9 cellular contexts compared by ENCODE assay signal in the genomic region with DNA sequence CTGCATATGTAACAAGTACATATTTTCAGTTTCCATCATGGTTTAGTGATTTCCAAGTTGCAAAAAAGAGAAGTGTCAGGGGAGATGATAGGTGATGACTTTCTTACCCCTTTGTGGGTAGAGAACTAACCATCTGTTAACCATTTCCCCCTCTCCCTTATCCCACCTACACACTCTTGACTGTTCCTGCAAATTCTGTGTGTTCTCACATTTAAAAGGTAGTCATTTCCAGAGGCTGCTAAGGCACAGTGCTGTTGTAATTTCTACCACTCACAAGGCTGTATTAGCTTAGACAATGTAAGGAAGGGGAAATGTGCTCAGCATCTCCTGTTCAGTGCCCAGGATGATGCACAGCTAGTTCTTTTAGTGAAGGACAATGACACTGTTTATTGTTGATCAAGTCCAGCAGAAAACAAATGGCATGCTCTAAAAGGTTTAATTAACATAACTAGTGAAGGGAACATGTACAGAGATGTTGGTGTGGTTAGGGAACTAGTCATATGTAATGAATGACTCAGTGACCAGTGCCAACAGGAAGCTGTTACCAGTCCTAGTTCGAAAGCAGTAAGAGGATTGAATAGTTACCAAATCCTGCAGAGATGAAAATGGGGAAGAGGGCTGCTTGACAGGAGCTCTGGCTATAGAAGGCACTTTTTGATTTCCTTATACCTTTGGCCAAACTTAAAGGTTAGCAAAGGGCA.
DNase-seq lines count a peak whose midpoint lies in the region; ATAC-seq and TF ChIP-seq lines count a peak whose summit lies in the region.
"Had no signal": no experiment of that assay in that cellular context is flagged by ENCODE, and none has a peak within 500 bp of the region (broad histone marks: within the 10 kb centered on the region; RNA-seq: fewer than 3 reads in every experiment).

No MANE protein-coding gene starts in this region.

- H3K4me1 Mint-ChIP-seq in WTC11 = peaks cover 4% of the 10 kb centered on the region

- peaks cover 2% of the 10 kb centered on the region for H3K9me3 Mint-ChIP-seq in WTC11

- peaks cover 5% of the 10 kb centered on the region for H3K36me3 Mint-ChIP-seq in WTC11

- H3K4me3 ChIP-seq in heart left ventricle = no peak overlapping the region
- no peak overlapping the region for H3K4me3 ChIP-seq in right atrium auricular region
- no peak overlapping the region for H3K4me3 ChIP-seq in brain microvascular endothelial cell (ENCODE audit: low read depth, low read length)

- POLR2A ChIA-PET in WTC11 (lab: Charles Lee) = no interaction called here

- no peak overlapping the region for H3K4me3 Mint-ChIP-seq in WTC11

- CTCF ChIA-PET in WTC11 (lab: Charles Lee) = interaction anchor here (0.6 kb wide), 1 partner anchor 881 kb away, joined by 7 read pairs; no protein-coding TSS in a partner anchor

- H3K4me1 ChIP-seq in heart left ventricle (peaks cover 0 to 6% (median 0%) of the 10 kb centered on the region in 12 donors), right atrium auricular region (no peaks in the 10 kb centered on the region)

- H3K27me3 ChIP-seq in heart left ventricle (no peaks in the 10 kb centered on the region), right atrium auricular region (no peaks in the 10 kb centered on the region), brain microvascular endothelial cell (replicated peaks) (no peaks in the 10 kb centered on the region)

- WGBS in heart left ventricle, 4 donors = 56 to 77% (median 65%) methylated on average over 1 of the region's 1 CpG

- H3K36me3 ChIP-seq in heart left ventricle = no peaks in the 10 kb centered on the region
- H3K36me3 ChIP-seq in right atrium auricular region = no peaks in the 10 kb centered on the region
- no peaks in the 10 kb centered on the region for H3K36me3 ChIP-seq in brain microvascular endothelial cell (replicated peaks)

- ATAC-seq in heart left ventricle (peak in 3 of 4 donors; percentile 52 to 94 (median 72)), HG03175 (IDR thresholded peaks at IDR 0.05; ENCODE audit: unreplicated experiment) (peak; percentile 70), WTC11 (no peak)

- peaks cover 0 to 2% (median 0%) of the 10 kb centered on the region in 12 donors for H3K9me3 ChIP-seq in heart left ventricle
- H3K9me3 ChIP-seq in right atrium auricular region = no peaks in the 10 kb centered on the region

- intact Hi-C loops in heart left ventricle (cut with DNase I) = no loop called here

- peak overlapping the region in 8 of 12 donors; percentile 5 to 30 (median 18) for H3K27ac ChIP-seq in heart left ventricle
- no peak overlapping the region for H3K27ac ChIP-seq in right atrium auricular region
- H3K27ac ChIP-seq in brain microvascular endothelial cell = no peak overlapping the region

- no peak for TF ChIP-seq POLR2A in heart left ventricle (IDR thresholded peaks at IDR 0.05)

- TF ChIP-seq CTCF in heart left ventricle (IDR thresholded peaks at IDR 0.05) = no peak
- no peak for TF ChIP-seq CTCF in right atrium auricular region (IDR thresholded peaks at IDR 0.05)
- no peak for TF ChIP-seq CTCF in brain microvascular endothelial cell (IDR thresholded peaks at IDR 0.05; ENCODE audit: low read depth, low read length, missing control alignments)
- no peak for TF ChIP-seq CTCF in WTC11 (IDR thresholded peaks at IDR 0.05)

- H3K27ac Mint-ChIP-seq in WTC11 = no peak overlapping the region

- no peak for DNase-seq in heart left ventricle
- no peak for DNase-seq in right atrium auricular region (ENCODE audit: low spot score)
- peak; percentile 4 for DNase-seq in brain microvascular endothelial cell
- DNase-seq in stromal cell of bone marrow (ENCODE audit: low read depth) = peak; percentile 15
- DNase-seq in WTC11 (ENCODE audit: low spot score) = no peak
- no peak for DNase-seq in midbrain (lab: John Stamatoyannopoulos, UW)
- DNase-seq in NOMO-1 treated with DMSO at 0.1 percent for 48 hours (lab: John Stamatoyannopoulos, UW; ENCODE audit: unreplicated experiment) = no peak
- DNase-seq: C1 segment of cervical spinal cord had no signal

- in situ Hi-C loops in brain microvascular endothelial cell (cut with HindIII; ENCODE audit: low pct_ligation_motif_present, low sequenced_read_pairs) = no loop called here

- H3K27me3 Mint-ChIP-seq in WTC11 (ENCODE audit: low read depth) = no peaks in the 10 kb centered on the region

TF ChIP-seq in WTC11, 78 proteins besides CTCF, POLR2A, EP300 and RAD21:
- TF ChIP-seq MYBL2 (CRISPR knock-in tag; IDR thresholded peaks at IDR 0.05) (no peak), JAZF1 (CRISPR knock-in tag; IDR thresholded peaks at IDR 0.05) (no peak)
- TF ChIP-seq, protein P1, sequence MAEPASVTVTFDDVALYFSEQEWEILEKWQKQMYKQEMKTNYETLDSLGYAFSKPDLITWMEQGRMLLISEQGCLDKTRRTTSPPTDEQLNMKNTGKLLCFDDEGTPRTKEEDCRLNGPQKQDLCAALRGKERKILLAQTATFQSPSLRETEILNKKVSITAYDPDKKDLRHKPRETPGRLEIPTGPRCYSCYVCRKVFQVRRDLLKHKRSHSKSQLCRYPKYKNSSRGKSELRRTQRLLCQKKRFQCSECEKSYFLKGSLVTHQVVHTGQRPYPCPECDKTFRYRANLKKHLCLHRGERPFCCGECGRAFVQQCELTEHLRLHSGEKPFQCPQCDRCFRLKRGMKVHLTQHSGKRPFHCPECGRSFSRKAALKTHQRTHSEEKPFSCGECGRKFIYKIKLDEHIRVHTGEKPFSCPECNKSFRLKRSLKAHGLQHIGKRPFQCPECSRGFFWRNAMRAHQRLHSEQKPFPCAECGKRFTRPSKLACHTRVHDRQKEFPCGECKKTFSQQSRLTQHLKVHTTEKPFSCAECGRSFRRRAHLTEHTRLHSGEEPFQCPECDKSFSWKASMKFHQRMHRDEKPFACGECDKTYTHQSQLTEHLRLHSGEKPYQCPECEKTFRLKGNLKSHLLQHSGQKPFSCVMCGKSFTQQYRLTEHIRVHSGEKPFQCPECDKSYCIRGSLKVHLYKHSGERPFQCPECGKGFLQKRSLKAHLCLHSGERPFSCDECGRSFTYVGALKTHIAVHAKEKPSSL (CRISPR knock-in tag; conservative IDR thresholded peaks at IDR 0.05) = no peak
- TF ChIP-seq, protein P2, sequence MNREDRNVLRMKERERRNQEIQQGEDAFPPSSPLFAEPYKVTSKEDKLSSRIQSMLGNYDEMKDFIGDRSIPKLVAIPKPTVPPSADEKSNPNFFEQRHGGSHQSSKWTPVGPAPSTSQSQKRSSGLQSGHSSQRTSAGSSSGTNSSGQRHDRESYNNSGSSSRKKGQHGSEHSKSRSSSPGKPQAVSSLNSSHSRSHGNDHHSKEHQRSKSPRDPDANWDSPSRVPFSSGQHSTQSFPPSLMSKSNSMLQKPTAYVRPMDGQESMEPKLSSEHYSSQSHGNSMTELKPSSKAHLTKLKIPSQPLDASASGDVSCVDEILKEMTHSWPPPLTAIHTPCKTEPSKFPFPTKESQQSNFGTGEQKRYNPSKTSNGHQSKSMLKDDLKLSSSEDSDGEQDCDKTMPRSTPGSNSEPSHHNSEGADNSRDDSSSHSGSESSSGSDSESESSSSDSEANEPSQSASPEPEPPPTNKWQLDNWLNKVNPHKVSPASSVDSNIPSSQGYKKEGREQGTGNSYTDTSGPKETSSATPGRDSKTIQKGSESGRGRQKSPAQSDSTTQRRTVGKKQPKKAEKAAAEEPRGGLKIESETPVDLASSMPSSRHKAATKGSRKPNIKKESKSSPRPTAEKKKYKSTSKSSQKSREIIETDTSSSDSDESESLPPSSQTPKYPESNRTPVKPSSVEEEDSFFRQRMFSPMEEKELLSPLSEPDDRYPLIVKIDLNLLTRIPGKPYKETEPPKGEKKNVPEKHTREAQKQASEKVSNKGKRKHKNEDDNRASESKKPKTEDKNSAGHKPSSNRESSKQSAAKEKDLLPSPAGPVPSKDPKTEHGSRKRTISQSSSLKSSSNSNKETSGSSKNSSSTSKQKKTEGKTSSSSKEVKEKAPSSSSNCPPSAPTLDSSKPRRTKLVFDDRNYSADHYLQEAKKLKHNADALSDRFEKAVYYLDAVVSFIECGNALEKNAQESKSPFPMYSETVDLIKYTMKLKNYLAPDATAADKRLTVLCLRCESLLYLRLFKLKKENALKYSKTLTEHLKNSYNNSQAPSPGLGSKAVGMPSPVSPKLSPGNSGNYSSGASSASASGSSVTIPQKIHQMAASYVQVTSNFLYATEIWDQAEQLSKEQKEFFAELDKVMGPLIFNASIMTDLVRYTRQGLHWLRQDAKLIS (CRISPR knock-in tag; IDR thresholded peaks at IDR 0.05; ENCODE audit: borderline replicate concordance) = no peak

Comparison
In these comparisons a context has a peak if more than half of its experiments do, and no peak if none do; other contexts are left out.
1. H3K27ac ChIP-seq: peak in heart left ventricle (8 of 12); none in right atrium auricular region (0 of 2) and brain microvascular endothelial cell (single experiment).
2. DNase-seq: peak in brain microvascular endothelial cell (single experiment) and stromal cell of bone marrow (single experiment); none in heart left ventricle (0 of 5), right atrium auricular region (single experiment), WTC11 (single experiment), midbrain (single experiment) and NOMO-1 treated with DMSO at 0.1 percent for 48 hours (single experiment).